Comparison of ENCODE assay signal across 19 cellular contexts in genomic region chr1:2522230-2522629, GRCh38. TPM values are rescaled to one million over a fixed set of nuclear protein-coding genes. Genes with fewer than 3 reads are reported as not detected.
"Had no signal": no experiment of that assay in that cellular context is flagged by ENCODE, and none has a peak within 500 bp of the region (broad histone marks: within the 10 kb centered on the region; RNA-seq: fewer than 3 reads in every experiment).

No MANE protein-coding gene starts in this region.

- ATAC-seq: left cardiac atrium, sciatic nerve had no signal

- H3K27ac Mint-ChIP-seq: endodermal cell, nephron had no signal

- H3K9me3 Mint-ChIP-seq: activated CD4-positive, alpha-beta memory T cell treated with anti-CD3 and anti-CD28 coated beads, Interleukin-2, amount 10 ng/mL, durations not matched to agents 7 days and 5 days; endodermal cell; nephron; stimulated activated naive CD8-positive, alpha-beta T cell treated with anti-CD3 and anti-CD28 coated beads, Interleukin-15, Interleukin-2, amounts not matched to agents 100 ng/mL and 50 ng/mL, for 24 hours had no signal

- H3K27ac ChIP-seq: brain microvascular endothelial cell, prostate gland, SJCRH30 had no signal

- H3K9me3 ChIP-seq: prostate gland, SJCRH30, upper lobe of left lung had no signal

- H3K4me3 ChIP-seq: prostate gland, SJCRH30, upper lobe of left lung had no signal

- DNase-seq: activated CD4-positive, alpha-beta memory T cell treated with anti-CD3 and anti-CD28 coated beads, Interleukin-2, amount 10 ng/mL, durations not matched to agents 7 days and 5 days; activated CD4-positive, alpha-beta T cell treated with anti-CD3 and anti-CD28 coated beads for 1 hour; activated gamma-delta T cell; brain microvascular endothelial cell; dermis blood vessel endothelial cell; endodermal cell; left cardiac atrium; SJCRH30; stimulated activated CD4-positive, alpha-beta T cell treated with anti-CD3 and anti-CD28 coated beads, Interleukin-2, amount 100 ng/mL, for 24 hours; T1000 had no signal

- H3K27me3 Mint-ChIP-seq: stimulated activated naive CD8-positive, alpha-beta T cell treated with anti-CD3 and anti-CD28 coated beads, Interleukin-15, Interleukin-2, amounts not matched to agents 100 ng/mL and 50 ng/mL, for 24 hours had no signal

- H3K4me3 Mint-ChIP-seq: endodermal cell had no signal

- H3K27me3 ChIP-seq: brain microvascular endothelial cell, SJCRH30, upper lobe of left lung had no signal

RNA-seq across cellular contexts. Expression of gene HES5, which starts 7.8 kb away (rescaled TPM):
- total RNA-seq: activated CD4-positive, alpha-beta memory T cell treated with anti-CD3 and anti-CD28 coated beads, Interleukin-2, amount 10 ng/mL, durations not matched to agents 7 days and 5 days; endodermal cell; glomerular endothelial cell; lung microvascular endothelial cell; mononuclear cell; omental fat pad; SJCRH30 had no signal

RNA-seq across cellular contexts. Expression of gene TNFRSF14, which starts 33.9 kb away (rescaled TPM):
- total RNA-seq: SJCRH30 had no signal
